Comparison of ENCODE assay signal across 22 cellular contexts in genomic region chr13:42643076-42643475, GRCh38.
DNase-seq lines count a peak whose midpoint lies in the region; ATAC-seq lines count a peak whose summit lies in the region.
"Had no signal": no experiment of that assay in that cellular context is flagged by ENCODE, and none has a peak within 500 bp of the region (broad histone marks: within the 10 kb centered on the region; RNA-seq: fewer than 3 reads in every experiment).

No MANE protein-coding gene starts in this region.

- H3K4me3 ChIP-seq in right cardiac atrium (ENCODE audit: low read length): no peak overlapping the region
- no peak overlapping the region for H3K4me3 ChIP-seq in neuronal stem cell (ENCODE audit: low read length in 2 of 2)
- H3K4me3 ChIP-seq: A549, BLaER1, GM12878 had no signal

- H2AK5ac ChIP-seq in neuronal stem cell (ENCODE audit: low read depth, low read length): no peak overlapping the region

- H3K79me1 ChIP-seq in neuronal stem cell (ENCODE audit: low read depth, low read length): no peaks in the 10 kb centered on the region

- H3K14ac ChIP-seq in neuronal stem cell (ENCODE audit: low read length): no peak overlapping the region

- H3K9me3 ChIP-seq in right cardiac atrium (ENCODE audit: control insufficient read depth, low read length) (no peaks in the 10 kb centered on the region), neuronal stem cell (replicated peaks in 1 of 2; ENCODE audit: control insufficient read depth in 2 of 2, insufficient read depth in 1 of 2, low read depth in 1 of 2, low read length in 2 of 2) (peaks cover 0 to 2% of the 10 kb centered on the region in 2 donors)
- H3K9me3 ChIP-seq: A549, BE2C had no signal

- H2BK120ac ChIP-seq in neuronal stem cell (ENCODE audit: low read depth, low read length): no peak overlapping the region

- H3K27me3 ChIP-seq in right cardiac atrium (ENCODE audit: control insufficient read depth, insufficient read depth) (no peaks in the 10 kb centered on the region), neuronal stem cell (ENCODE audit: control insufficient read depth in 3 of 3, insufficient read depth in 3 of 3, low read depth in 1 of 3, low read length in 3 of 3) (no peaks in the 10 kb centered on the region)
- H3K27me3 ChIP-seq: BE2C, BLaER1 had no signal

- peak overlapping the region; percentile 16 for H3K18ac ChIP-seq in neuronal stem cell (ENCODE audit: low read length)

- no peak overlapping the region for H3K9ac ChIP-seq in neuronal stem cell (ENCODE audit: low read depth, low read length, poor library complexity)
- H3K9ac ChIP-seq: BLaER1 had no signal

- H2BK12ac ChIP-seq in neuronal stem cell (ENCODE audit: low read length): no peak overlapping the region

- H2BK5ac ChIP-seq in neuronal stem cell (ENCODE audit: low read length): no peak overlapping the region

- no peak for ATAC-seq in Right ventricle myocardium superior (ENCODE audit: poor library complexity)
- ATAC-seq in right cardiac atrium: no peak
- ATAC-seq: A549, GM12878 had no signal

- WGBS in right cardiac atrium: 95% methylated on average over 14 of the region's 14 CpGs
- no CpG with 5 or more reads among the region's 14 CpGs for WGBS in neuronal stem cell (ENCODE audit: extremely low coverage in 2 of 2, insufficient read length in 2 of 2, insufficient replicate concordance in 1 of 2), 2 donors

- H4K91ac ChIP-seq in neuronal stem cell (ENCODE audit: low read depth, low read length, poor library complexity): no peak overlapping the region

- no peak overlapping the region for H2AFZ ChIP-seq in neuronal stem cell (ENCODE audit: low read length)

- intact Hi-C loops in Right ventricle myocardium superior (cut with DNase I): no loop called here
- intact Hi-C loops in right cardiac atrium (cut with DNase I): no loop called here

- no peaks in the 10 kb centered on the region for H3K36me3 ChIP-seq in neuronal stem cell (replicated peaks in 1 of 2; ENCODE audit: control insufficient read depth in 2 of 2, insufficient read depth in 2 of 2, low read length in 2 of 2)
- H3K36me3 ChIP-seq: BE2C, BLaER1 had no signal

- no peaks in the 10 kb centered on the region for H3K4me1 ChIP-seq in right cardiac atrium (ENCODE audit: control insufficient read depth, insufficient read depth, low read length)
- H3K4me1 ChIP-seq in neuronal stem cell (ENCODE audit: control insufficient read depth in 2 of 2, insufficient read depth in 1 of 2, low read depth in 1 of 2, low read length in 2 of 2): no peaks in the 10 kb centered on the region
- H3K4me1 ChIP-seq: A549, BE2C, BLaER1 had no signal

- no peak overlapping the region for H3K23ac ChIP-seq in neuronal stem cell (ENCODE audit: low read depth, low read length, poor library complexity)

- H3K4ac ChIP-seq in neuronal stem cell (ENCODE audit: low read length): no peak overlapping the region

- H4K8ac ChIP-seq in neuronal stem cell (ENCODE audit: low read depth, low read length): no peak overlapping the region

- peak; percentile 32 for DNase-seq in Right ventricle myocardium superior
- DNase-seq in right cardiac atrium: no peak
- no peak for DNase-seq in neuronal stem cell (ENCODE audit: low spot score)
- no peak for DNase-seq in AML-193 (lab: John Stamatoyannopoulos, UW)
- no peak for DNase-seq in anterior cingulate cortex (lab: John Stamatoyannopoulos, UW)
- DNase-seq: BE2C; C1 segment of cervical spinal cord; CD4-positive, alpha-beta memory T cell; CD4-positive, CD25-positive, alpha-beta regulatory T cell; CD8-positive, alpha-beta memory T cell; COR-L47; DMS 273 treated with DMSO at 0.1 percent for 48 hours; DMS153; DMS53; DMS79; DND-41; EL; GDM1 had no signal

- no peak overlapping the region for H3K4me2 ChIP-seq in neuronal stem cell (ENCODE audit: insufficient read depth, low read length, poor library complexity, severe bottlenecking)
- H3K4me2 ChIP-seq: A549, BLaER1 had no signal

- H2BK15ac ChIP-seq in neuronal stem cell (ENCODE audit: low read length): no peak overlapping the region

- H3K27ac ChIP-seq in right cardiac atrium (ENCODE audit: low read length): no peak overlapping the region
- no peak overlapping the region for H3K27ac ChIP-seq in neuronal stem cell (replicated peaks; ENCODE audit: low read length)
- H3K27ac ChIP-seq: 22Rv1, A549, BLaER1 had no signal
